8 cellular contexts compared by ENCODE assay signal in genomic region chr2:37635359-37636208, GRCh38. TPM values are rescaled to one million over a fixed set of nuclear protein-coding genes. Genes with fewer than 3 reads are reported as not detected.
DNase-seq lines count a peak whose midpoint lies in the region; ATAC-seq, FAIRE-seq and TF ChIP-seq lines count a peak whose summit lies in the region.

No MANE protein-coding gene starts in this region.

- CTCF ChIA-PET in activated naive CD4-positive, alpha-beta T cell treated with anti-CD3 and anti-CD28 coated beads for 36 hours (lab: Charles Lee) = no interaction called here

- no peaks in the 10 kb centered on the region for H3K36me3 ChIP-seq in mesenchymal stem cell (ENCODE audit: control insufficient read depth in 1 of 2, insufficient read depth in 2 of 2, low read depth in 1 of 2, low read length in 2 of 2)
- H3K36me3 ChIP-seq in tibial nerve = no peaks in the 10 kb centered on the region

- intact Hi-C loops in activated naive CD4-positive, alpha-beta T cell treated with anti-CD3 and anti-CD28 coated beads for 36 hours (cut with micrococcal nuclease) = loop anchor here (1.0 to 10.0 kb wide), 15 partner anchors 9 to 1494 kb away; partner anchors contain the start of genes CDC42EP3, PRKD3 and STRN

- H3K27me3 ChIP-seq in mesenchymal stem cell (ENCODE audit: control insufficient read depth in 1 of 2, insufficient read depth in 1 of 2, low read length in 2 of 2) (no peaks in the 10 kb centered on the region), tibial nerve (no peaks in the 10 kb centered on the region)

- peak; percentile 82 to 85 for TF ChIP-seq EP300 in tibial nerve (IDR thresholded peaks at IDR 0.05)

- peaks cover 3% of the 10 kb centered on the region for H3K36me3 Mint-ChIP-seq in activated naive CD4-positive, alpha-beta T cell treated with anti-CD3 and anti-CD28 coated beads for 36 hours (ENCODE audit: low read depth)

- H3K79me1 ChIP-seq in mesenchymal stem cell (replicated peaks; ENCODE audit: low read length, poor library complexity, severe bottlenecking) = no peaks in the 10 kb centered on the region

- DNase-seq in GM12891 (ENCODE audit: insufficient read length, low spot score) (no peak), RCC 7860 (ENCODE audit: low spot score) (peak; percentile 48), mesenchymal stem cell (peak; percentile 96), tibial nerve (ENCODE audit: low spot score in 2 of 2) (peak in 1 of 2 donors; percentile 41), SW480 (ENCODE audit: low spot score) (no peak), erythroblast (lab: John Stamatoyannopoulos, UW) (no peak)
- DNase-seq in activated naive CD4-positive, alpha-beta T cell treated with anti-CD3 and anti-CD28 coated beads for 36 hours = peak; percentile 85

- FAIRE-seq in GM12891 (lab: Jason Lieb, UNC) (peak; percentile 94), RCC 7860 (lab: Jason Lieb, UNC) (no peak)

- H3K27ac ChIP-seq in mesenchymal stem cell (ENCODE audit: low read length, poor library complexity, severe bottlenecking) (no peak overlapping the region), tibial nerve (peak overlapping the region in 3 of 4 donors; percentile 18 to 42 (median 18))

- no peak overlapping the region for H2BK120ac ChIP-seq in mesenchymal stem cell (ENCODE audit: low read depth, low read length)

- peak overlapping the region; percentile 53 to 58 for H3K4ac ChIP-seq in mesenchymal stem cell (ENCODE audit: low read depth in 1 of 2, low read length in 2 of 2)

- no peak overlapping the region for H2AK5ac ChIP-seq in mesenchymal stem cell (ENCODE audit: low read length, severe bottlenecking)

- H3K27me3 Mint-ChIP-seq in activated naive CD4-positive, alpha-beta T cell treated with anti-CD3 and anti-CD28 coated beads for 36 hours (ENCODE audit: low read depth) = no peaks in the 10 kb centered on the region

- no peak overlapping the region for H4K8ac ChIP-seq in mesenchymal stem cell (ENCODE audit: low read length)

- H3K14ac ChIP-seq in mesenchymal stem cell (ENCODE audit: low read length in 2 of 2) = peak overlapping the region in 1 of 2 experiments; percentile 9

- ATAC-seq in HG02678 (IDR thresholded peaks at IDR 0.05; ENCODE audit: unreplicated experiment) = peak; percentile 78

- H3K4me1 ChIP-seq in mesenchymal stem cell (ENCODE audit: control insufficient read depth, insufficient read depth, low read depth, low read length) (peaks cover 2% of the 10 kb centered on the region), tibial nerve (peaks cover 0 to 11% (median 4%) of the 10 kb centered on the region in 4 donors)

- WGBS in mesenchymal stem cell = 73% methylated on average over 7 of the region's 9 CpGs
- WGBS in tibial nerve, 2 donors = 80 to 86% methylated on average over 9 of the region's 9 CpGs

- no peak overlapping the region for H2AFZ ChIP-seq in mesenchymal stem cell (ENCODE audit: low read depth, low read length)

- H3K4me1 Mint-ChIP-seq in activated naive CD4-positive, alpha-beta T cell treated with anti-CD3 and anti-CD28 coated beads for 36 hours (ENCODE audit: low read depth) = peaks cover 50% of the 10 kb centered on the region

- H3K9me3 ChIP-seq in mesenchymal stem cell (ENCODE audit: control insufficient read depth, low read length) = no peaks in the 10 kb centered on the region
- H3K9me3 ChIP-seq in tibial nerve = no peaks in the 10 kb centered on the region

- no peak overlapping the region for H3K4me3 Mint-ChIP-seq in activated naive CD4-positive, alpha-beta T cell treated with anti-CD3 and anti-CD28 coated beads for 36 hours

- H3K23ac ChIP-seq in mesenchymal stem cell (ENCODE audit: low read length in 2 of 2) = no peak overlapping the region

- peak overlapping the region; percentile 90 for H3K27ac Mint-ChIP-seq in activated naive CD4-positive, alpha-beta T cell treated with anti-CD3 and anti-CD28 coated beads for 36 hours

- H2BK5ac ChIP-seq in mesenchymal stem cell (ENCODE audit: low read depth, low read length, poor library complexity, severe bottlenecking) = no peak overlapping the region

- no peak overlapping the region for H3K4me2 ChIP-seq in mesenchymal stem cell (ENCODE audit: low read length, poor library complexity, severe bottlenecking)

- no peak overlapping the region for H3K4me3 ChIP-seq in mesenchymal stem cell (ENCODE audit: insufficient read depth in 1 of 2, low read depth in 1 of 2, low read length in 2 of 2)
- H3K4me3 ChIP-seq in tibial nerve = no peak overlapping the region

- TF ChIP-seq CTCF in tibial nerve (IDR thresholded peaks at IDR 0.05) = no peak

- no peaks in the 10 kb centered on the region for H3K9me3 Mint-ChIP-seq in activated naive CD4-positive, alpha-beta T cell treated with anti-CD3 and anti-CD28 coated beads for 36 hours

- H3K18ac ChIP-seq in mesenchymal stem cell (ENCODE audit: low read depth in 1 of 2, low read length in 2 of 2) = peak overlapping the region; percentile 25 to 67

- peak; percentile 72; the same call in 1 of the 2 replicates for TF ChIP-seq POLR2A in GM12891 (IDR thresholded peaks at IDR 0.05; ENCODE audit: low read depth, low read length)
- TF ChIP-seq POLR2A in tibial nerve (IDR thresholded peaks at IDR 0.05) = no peak
- TF ChIP-seq POLR2A in erythroblast (IDR thresholded peaks at IDR 0.05; ENCODE audit: low read length) = no peak

- H3K9ac ChIP-seq in mesenchymal stem cell (ENCODE audit: low read length) = peak overlapping the region; percentile 10

- H2BK15ac ChIP-seq in mesenchymal stem cell (ENCODE audit: low read depth, poor library complexity, severe bottlenecking) = no peak overlapping the region

- H4K91ac ChIP-seq in mesenchymal stem cell (ENCODE audit: low read length) = peak overlapping the region; percentile 62

- H2BK12ac ChIP-seq in mesenchymal stem cell (ENCODE audit: low read length in 2 of 2) = peak overlapping the region; percentile 84 to 92

TF ChIP-seq in GM12891, 5 proteins besides CTCF, POLR2A, EP300 and RAD21:
- TF ChIP-seq SPI1 (IDR thresholded peaks at IDR 0.05; ENCODE audit: low read depth, low read length) (peak; percentile 0; the same call in 1 of the 2 replicates), TAF1 (IDR thresholded peaks at IDR 0.05; ENCODE audit: low read depth, low read length) (no peak; the same call in none of the 2 replicates), POLR2AphosphoS5 (IDR thresholded peaks at IDR 0.05; ENCODE audit: low read depth, low read length) (peak; percentile 66; the same call in 1 of the 2 replicates), POU2F2 (IDR thresholded peaks at IDR 0.05; ENCODE audit: low read depth, low read length) (peak; percentile 5; the same call in 1 of the 2 replicates), PAX5 (IDR thresholded peaks at IDR 0.05; ENCODE audit: insufficient read depth, low read length, severe bottlenecking) (no peak)

RNA-seq across cellular contexts. Expression of gene CDC42EP3, which starts 35.9 kb away (rescaled TPM):
- polyA plus RNA-seq in GM12891 (2012; ENCODE audit: low read depth, missing spikeins) = 12.0 TPM
- total RNA-seq in activated naive CD4-positive, alpha-beta T cell treated with anti-CD3 and anti-CD28 coated beads for 36 hours = 1 to 10 TPM; 8.5 to 9.4 TPM
- polyA plus RNA-seq in mesenchymal stem cell (2013, experiment 1 of 2) = 117 TPM
- 117 TPM for polyA plus RNA-seq in mesenchymal stem cell (2013, experiment 2 of 2)
- total RNA-seq in tibial nerve = 10 to 100 TPM; 31.8 to 58.6 (median 40.2) TPM

Comparison
In these comparisons a context has a peak if more than half of its experiments do, and no peak if none do; other contexts are left out.
1. DNase-seq: peak in RCC 7860 (single experiment), activated naive CD4-positive, alpha-beta T cell treated with anti-CD3 and anti-CD28 coated beads for 36 hours (single experiment) and mesenchymal stem cell (single experiment); none in GM12891 (single experiment), SW480 (single experiment) and erythroblast (0 of 2).